14 cellular contexts compared by ENCODE assay signal in the genomic region with DNA sequence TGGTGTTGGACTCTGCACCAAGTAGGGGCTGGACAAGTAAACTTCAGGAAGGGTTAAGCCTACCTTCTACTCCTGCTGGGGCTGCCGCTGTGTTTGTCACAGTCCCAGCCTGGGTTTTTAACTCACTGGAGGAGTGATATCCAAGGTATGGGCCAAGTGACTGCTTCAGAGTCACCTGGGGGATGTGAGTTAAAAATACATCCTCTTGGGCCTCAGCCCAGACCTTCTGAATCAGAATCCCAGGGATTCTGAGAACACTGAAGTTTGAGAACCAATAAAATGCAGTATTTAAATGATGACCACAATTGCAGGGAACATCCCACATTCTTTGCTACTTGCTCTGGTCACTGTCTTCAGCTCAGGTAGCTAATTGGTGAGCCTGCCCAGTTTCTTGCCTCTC.
A peak's percentile ranks its signal among the peaks of the same experiment; 100 is the strongest.
DNase-seq lines count a peak whose midpoint lies in the region; ATAC-seq and TF ChIP-seq lines count a peak whose summit lies in the region.
"Had no signal": no experiment of that assay in that cellular context is flagged by ENCODE, and none has a peak within 500 bp of the region (broad histone marks: within the 10 kb centered on the region; RNA-seq: fewer than 3 reads in every experiment).

No MANE protein-coding gene starts in this region.

- WGBS in neuronal stem cell (ENCODE audit: extremely low coverage in 2 of 2, insufficient read length in 2 of 2, insufficient replicate concordance in 1 of 2), 2 donors: no CpG with 5 or more reads among the region's 1 CpG
- WGBS in H9 (ENCODE audit: extremely low coverage, insufficient read length, low lambda C conversion rate): no CpG with 5 or more reads among the region's 1 CpG

- H3K23ac ChIP-seq in neuronal stem cell (ENCODE audit: low read depth, low read length, poor library complexity) (no peak overlapping the region), H9 (ENCODE audit: insufficient read length, low read depth, low read length) (no peak overlapping the region)

- peaks cover 48 to 50% of the 10 kb centered on the region in 2 experiments for H3K4me1 Mint-ChIP-seq in H9

- no peaks in the 10 kb centered on the region for H3K79me1 ChIP-seq in neuronal stem cell (ENCODE audit: low read depth, low read length)
- no peaks in the 10 kb centered on the region for H3K79me1 ChIP-seq in H9 (ENCODE audit: insufficient read depth, low read depth, low read length, poor library complexity, severe bottlenecking)

- no peak overlapping the region for H3K4me2 ChIP-seq in neuronal stem cell (ENCODE audit: insufficient read depth, low read length, poor library complexity, severe bottlenecking)
- H3K4me2 ChIP-seq in H9 (ENCODE audit: insufficient read depth, insufficient read length, low read length): no peak overlapping the region

- peaks cover 17% of the 10 kb centered on the region for H3K27me3 Mint-ChIP-seq in H9 (ENCODE audit: low read depth)

- H4K20me1 ChIP-seq in H9 (ENCODE audit: control insufficient read depth, insufficient read depth, insufficient read length): no peaks in the 10 kb centered on the region

- H4K8ac ChIP-seq in neuronal stem cell (ENCODE audit: low read depth, low read length) (no peak overlapping the region), H9 (replicated peaks; ENCODE audit: insufficient read length, low read depth, low read length) (no peak overlapping the region)

- H3K4me3 Mint-ChIP-seq in H9: no peak overlapping the region
- H3K4me3 Mint-ChIP-seq: CD14-positive monocyte, immature natural killer cell had no signal

- H2BK5ac ChIP-seq in neuronal stem cell (ENCODE audit: low read length): no peak overlapping the region
- no peak overlapping the region for H2BK5ac ChIP-seq in H9 (ENCODE audit: insufficient read length, low read length)

- no peaks in the 10 kb centered on the region; the same call in 1 of the 2 replicates for H3K79me2 ChIP-seq in H9 (ENCODE audit: insufficient read depth, low read length)

- no peaks in the 10 kb centered on the region for H3K36me3 ChIP-seq in neuronal stem cell (replicated peaks in 1 of 2; ENCODE audit: control insufficient read depth in 2 of 2, insufficient read depth in 2 of 2, low read length in 2 of 2)
- H3K36me3 ChIP-seq: suprapubic skin, WERI-Rb-1 had no signal

- DNase-seq in Caki2 (ENCODE audit: low read depth): peak; percentile 67
- DNase-seq in LHCN-M2 (ENCODE audit: low read depth): peak; percentile 40
- peak; percentile 53 for DNase-seq in choroid plexus epithelial cell (ENCODE audit: low read depth)
- DNase-seq in neuronal stem cell (ENCODE audit: low spot score): no peak
- DNase-seq in ureter (ENCODE audit: low spot score): no peak
- DNase-seq in left lobe of liver (ENCODE audit: low spot score): no peak
- no peak for DNase-seq in H9
- no peak for DNase-seq in NCI-H345 treated with DMSO at 0.1 percent for 48 hours (lab: John Stamatoyannopoulos, UW; ENCODE audit: unreplicated experiment)
- DNase-seq: immature natural killer cell, NCI-H2171, WERI-Rb-1 had no signal

- no peak overlapping the region for H2BK20ac ChIP-seq in H9 (ENCODE audit: low read depth, low read length, poor library complexity, severe bottlenecking)

- no peak overlapping the region for H3K27ac Mint-ChIP-seq in H9
- H3K27ac Mint-ChIP-seq: CD14-positive monocyte, immature natural killer cell had no signal

- no peak overlapping the region for H4K91ac ChIP-seq in neuronal stem cell (ENCODE audit: low read depth, low read length, poor library complexity)
- H4K91ac ChIP-seq in H9 (ENCODE audit: insufficient read length, low read depth, low read length): no peak overlapping the region

- H3K23me2 ChIP-seq in H9 (ENCODE audit: insufficient read length, low read depth, low read length, poor library complexity, severe bottlenecking): peaks cover 6% of the 10 kb centered on the region

- in situ Hi-C loops in Caki2 (cut with HindIII; ENCODE audit: low pct_unique_long_range_greater_than_20kb, low sequenced_read_pairs): no loop called here

- H3K4me1 ChIP-seq in neuronal stem cell (ENCODE audit: control insufficient read depth in 2 of 2, insufficient read depth in 1 of 2, low read depth in 1 of 2, low read length in 2 of 2) (peaks cover 22 to 25% of the 10 kb centered on the region in 2 donors), H9 (ENCODE audit: insufficient read depth, low read length) (peaks cover 18% of the 10 kb centered on the region; the same call in 1 of the 2 replicates)

- H3K14ac ChIP-seq in neuronal stem cell (ENCODE audit: low read length): no peak overlapping the region
- no peak overlapping the region for H3K14ac ChIP-seq in H9 (ENCODE audit: insufficient read depth, low read length)

- peaks cover 0 to 3% of the 10 kb centered on the region in 2 experiments; a peak in 2 of 5 replicates for H3K9me3 Mint-ChIP-seq in H9
- H3K9me3 Mint-ChIP-seq: immature natural killer cell had no signal

- H3K36me3 Mint-ChIP-seq in H9 (ENCODE audit: insufficient read depth in 1 of 3, low read depth in 3 of 3): peaks cover 0 to 2% (median 0%) of the 10 kb centered on the region in 3 experiments; a peak in 1 of 7 replicates
- H3K36me3 Mint-ChIP-seq: CD14-positive monocyte, immature natural killer cell had no signal

- TF ChIP-seq CTCF in choroid plexus epithelial cell (conservative IDR thresholded peaks at IDR 0.05; ENCODE audit: low read depth, low read length): no peak
- TF ChIP-seq CTCF in H9 (conservative IDR thresholded peaks at IDR 0.05): no peak

- H2BK12ac ChIP-seq in neuronal stem cell (ENCODE audit: low read length) (no peak overlapping the region), H9 (ENCODE audit: insufficient read length, low read depth, low read length) (no peak overlapping the region)

- H3K9ac ChIP-seq in neuronal stem cell (ENCODE audit: low read depth, low read length, poor library complexity) (no peak overlapping the region), H9 (ENCODE audit: extremely low read depth, insufficient read length, low read length) (no peak overlapping the region)

- no peak for ATAC-seq in left lobe of liver
- ATAC-seq: GM12878 had no signal

- H3K18ac ChIP-seq in neuronal stem cell (ENCODE audit: low read length): no peak overlapping the region
- no peak overlapping the region for H3K18ac ChIP-seq in H9 (ENCODE audit: insufficient read length, low read depth, low read length)

- H3K27me3 ChIP-seq in neuronal stem cell (ENCODE audit: control insufficient read depth in 3 of 3, insufficient read depth in 3 of 3, low read depth in 1 of 3, low read length in 3 of 3) (no peaks in the 10 kb centered on the region), H9 (ENCODE audit: insufficient read depth, low read length) (peaks cover 2% of the 10 kb centered on the region; the same call in 1 of the 2 replicates)

- H2BK120ac ChIP-seq in neuronal stem cell (ENCODE audit: low read depth, low read length) (no peak overlapping the region), H9 (ENCODE audit: low read depth, low read length, poor library complexity, severe bottlenecking) (no peak overlapping the region)

- H3K27ac ChIP-seq in neuronal stem cell (replicated peaks; ENCODE audit: low read length): no peak overlapping the region
- H3K27ac ChIP-seq in H9 (ENCODE audit: insufficient read length, low read depth, low read length): no peak overlapping the region
- H3K27ac ChIP-seq: suprapubic skin, WERI-Rb-1 had no signal

- H3K4ac ChIP-seq in neuronal stem cell (ENCODE audit: low read length) (no peak overlapping the region), H9 (ENCODE audit: low read depth, low read length) (no peak overlapping the region)

- H3K9me3 ChIP-seq in neuronal stem cell (replicated peaks in 1 of 2; ENCODE audit: control insufficient read depth in 2 of 2, insufficient read depth in 1 of 2, low read depth in 1 of 2, low read length in 2 of 2) (peaks cover 0 to 2% of the 10 kb centered on the region in 2 donors), H9 (ENCODE audit: control insufficient read depth, low read depth, low read length) (no peaks in the 10 kb centered on the region)
- H3K9me3 ChIP-seq: suprapubic skin had no signal

- H2BK15ac ChIP-seq in neuronal stem cell (ENCODE audit: low read length): no peak overlapping the region
- no peak overlapping the region for H2BK15ac ChIP-seq in H9 (ENCODE audit: low read depth, low read length)

- peak overlapping the region; percentile 18 for H2AK5ac ChIP-seq in neuronal stem cell (ENCODE audit: low read depth, low read length)
- no peak overlapping the region for H2AK5ac ChIP-seq in H9 (ENCODE audit: insufficient read length, low read length)

- H4K5ac ChIP-seq in H9 (ENCODE audit: insufficient read length, low read depth, low read length): no peak overlapping the region

- no peak overlapping the region for H3K56ac ChIP-seq in H9 (ENCODE audit: insufficient read length, low read depth, low read length)

- H3K4me3 ChIP-seq in choroid plexus epithelial cell (ENCODE audit: low read depth, low read length): no peak overlapping the region
- no peak overlapping the region for H3K4me3 ChIP-seq in neuronal stem cell (ENCODE audit: low read length in 2 of 2)
- H3K4me3 ChIP-seq: GM12878, suprapubic skin had no signal

- H2AFZ ChIP-seq in neuronal stem cell (ENCODE audit: low read length) (no peak overlapping the region), H9 (ENCODE audit: low read length) (no peak overlapping the region)

- no peak overlapping the region for H3T11ph ChIP-seq in H9 (ENCODE audit: low read length)

Comparison
In these comparisons a context has a peak if more than half of its experiments do, and no peak if none do; other contexts are left out.
1. DNase-seq: peak in Caki2 (single experiment), LHCN-M2 (single experiment) and choroid plexus epithelial cell (single experiment); none in neuronal stem cell (single experiment), ureter (single experiment), left lobe of liver (single experiment), H9 (single experiment) and NCI-H345 treated with DMSO at 0.1 percent for 48 hours (single experiment).